Comparison of ENCODE assay signal across 21 cellular contexts in the genomic region with DNA sequence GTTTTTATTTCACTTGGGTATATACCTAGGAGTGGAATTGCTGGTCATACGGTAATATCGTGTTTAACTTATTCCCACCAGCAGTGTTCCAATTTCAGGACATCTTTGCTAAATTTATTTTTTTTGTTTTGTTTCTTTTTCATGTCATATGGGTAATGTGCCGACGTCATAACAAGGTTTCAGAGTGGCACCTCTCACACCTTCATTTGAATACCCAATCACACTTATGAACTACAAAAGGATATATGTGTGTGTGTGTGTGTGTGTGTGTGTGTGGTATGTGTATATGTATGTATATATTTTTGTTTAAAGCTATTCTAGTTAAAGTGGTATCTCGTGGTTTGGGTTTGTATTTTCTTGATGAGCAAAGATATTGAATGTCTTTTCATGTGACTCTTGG. TPM values are rescaled to one million over a fixed set of nuclear protein-coding genes. Genes with fewer than 3 reads are reported as not detected.
DNase-seq lines count a peak whose midpoint lies in the region; ATAC-seq, FAIRE-seq and TF ChIP-seq lines count a peak whose summit lies in the region.
"Had no signal": no experiment of that assay in that cellular context is flagged by ENCODE, and none has a peak within 500 bp of the region (broad histone marks: within the 10 kb centered on the region; RNA-seq: fewer than 3 reads in every experiment).

No MANE protein-coding gene starts in this region.

- H3K4me3 Mint-ChIP-seq in activated T-cell treated with anti-CD3 and anti-CD28 coated beads, Interleukin-2, amount 50 U/mL, for 24 hours: no peak overlapping the region
- H3K4me3 Mint-ChIP-seq in GM23338 (no peak overlapping the region), H9 (no peak overlapping the region)
- no peak overlapping the region for H3K4me3 Mint-ChIP-seq in stimulated activated memory B cell treated with anti-CD40 and anti-IgM and Interleukin-4, amounts not matched to agents 10 μg/mL and 1 μg/mL and 100 μg/mL, for 72 hours

- H3K18ac ChIP-seq in H9 (ENCODE audit: insufficient read length, low read depth, low read length): no peak overlapping the region

- H3K27me3 Mint-ChIP-seq in activated T-cell treated with anti-CD3 and anti-CD28 coated beads, Interleukin-2, amount 50 U/mL, for 24 hours: no peaks in the 10 kb centered on the region
- H3K27me3 Mint-ChIP-seq in GM23338 (ENCODE audit: insufficient read depth, low read depth, poor library complexity) (peaks cover 5% of the 10 kb centered on the region), H9 (ENCODE audit: low read depth) (no peaks in the 10 kb centered on the region; the same call in 1 of the 2 replicates)
- H3K27me3 Mint-ChIP-seq in stimulated activated memory B cell treated with anti-CD40 and anti-IgM and Interleukin-4, amounts not matched to agents 10 μg/mL and 1 μg/mL and 100 μg/mL, for 72 hours: no peaks in the 10 kb centered on the region

- H3K27me3 ChIP-seq in GM23338 (ENCODE audit: insufficient read depth) (no peaks in the 10 kb centered on the region), GM12878 (replicated peaks in 1 of 2; ENCODE audit: control insufficient read depth in 2 of 2, insufficient read depth in 2 of 2, low read length in 1 of 2) (no peaks in the 10 kb centered on the region), H9 (ENCODE audit: insufficient read depth, low read length) (no peaks in the 10 kb centered on the region)
- H3K27me3 ChIP-seq: BE2C had no signal

- H4K91ac ChIP-seq in H9 (ENCODE audit: insufficient read length, low read depth, low read length): no peak overlapping the region

- no peak overlapping the region for H2BK5ac ChIP-seq in H9 (ENCODE audit: insufficient read length, low read length)

- no peak overlapping the region for H3K4me2 ChIP-seq in GM23338
- peak overlapping the region; percentile 41; the same call in 1 of the 2 replicates for H3K4me2 ChIP-seq in GM12878 (ENCODE audit: control insufficient read depth, insufficient read depth)
- H3K4me2 ChIP-seq in H9 (ENCODE audit: insufficient read depth, insufficient read length, low read length): no peak overlapping the region
- H3K4me2 ChIP-seq: A549 had no signal

- intact Hi-C loops in GM12878 (cut with micrococcal nuclease; ENCODE audit: unreplicated experiment): no loop called here

- no peak for TF ChIP-seq EP300 in GM12878 (IDR thresholded peaks at IDR 0.05; ENCODE audit: borderline replicate concordance in 1 of 2, control insufficient read depth in 1 of 2, low read depth in 2 of 2, low read length in 2 of 2)

- no peak overlapping the region for H3K4me3 ChIP-seq in GM23338
- 0 out of 2 replicates have a peak overlapping the region, but pooled peaks have one; percentile 9 for H3K4me3 ChIP-seq in GM12878
- H3K4me3 ChIP-seq: A549 had no signal

- no peak overlapping the region for H2AK5ac ChIP-seq in H9 (ENCODE audit: insufficient read length, low read length)

- H3K9me2 ChIP-seq in GM23338 (ENCODE audit: insufficient read depth): no peaks in the 10 kb centered on the region

- H3K27ac ChIP-seq in GM23338 (ENCODE audit: low read depth) (no peak overlapping the region), GM12878 (ENCODE audit: control insufficient read depth, insufficient read depth) (peak overlapping the region; percentile 36; the same call in 1 of the 2 replicates), H9 (ENCODE audit: insufficient read length, low read depth, low read length) (no peak overlapping the region)
- H3K27ac ChIP-seq: A549 had no signal

- no peak overlapping the region for H3K4ac ChIP-seq in H9 (ENCODE audit: low read depth, low read length)

- H3K4me1 ChIP-seq in GM23338 (ENCODE audit: insufficient read depth) (no peaks in the 10 kb centered on the region; the same call in 1 of the 2 replicates), GM12878 (ENCODE audit: control insufficient read depth, insufficient read depth, low read length) (peaks cover 40% of the 10 kb centered on the region), H9 (ENCODE audit: insufficient read depth, low read length) (no peaks in the 10 kb centered on the region)

- peaks cover 15% of the 10 kb centered on the region for H3K9me3 ChIP-seq in GM12878 (replicated peaks; ENCODE audit: control insufficient read depth, insufficient read depth, low read length)
- no peaks in the 10 kb centered on the region for H3K9me3 ChIP-seq in H9 (ENCODE audit: control insufficient read depth, low read depth, low read length)
- H3K9me3 ChIP-seq: BE2C had no signal

- TF ChIP-seq CTCF in GM23338 (conservative IDR thresholded peaks at IDR 0.05; ENCODE audit: low read depth in 2 of 2) (no peak), GM12878 (IDR thresholded peaks at IDR 0.05 in 2 of 3, conservative IDR thresholded peaks at IDR 0.05 in 1 of 3; ENCODE audit: control insufficient read depth in 2 of 3, extremely low read depth in 1 of 3, insufficient read depth in 1 of 3, low read depth in 3 of 3, low read length in 3 of 3) (no peak), H9 (conservative IDR thresholded peaks at IDR 0.05) (no peak)

- peaks cover 84% of the 10 kb centered on the region for H3K4me1 Mint-ChIP-seq in activated T-cell treated with anti-CD3 and anti-CD28 coated beads, Interleukin-2, amount 50 U/mL, for 24 hours (ENCODE audit: low read depth)
- H3K4me1 Mint-ChIP-seq in GM23338 (peaks cover 10% of the 10 kb centered on the region; the same call in 2 of the 3 replicates), H9 (peaks cover 10 to 14% of the 10 kb centered on the region in 2 experiments)
- H3K4me1 Mint-ChIP-seq in stimulated activated memory B cell treated with anti-CD40 and anti-IgM and Interleukin-4, amounts not matched to agents 10 μg/mL and 1 μg/mL and 100 μg/mL, for 72 hours: peaks cover 77% of the 10 kb centered on the region

- H2BK20ac ChIP-seq in H9 (ENCODE audit: low read depth, low read length, poor library complexity, severe bottlenecking): no peak overlapping the region

- no peak overlapping the region for H3K23ac ChIP-seq in H9 (ENCODE audit: insufficient read length, low read depth, low read length)

- no peaks in the 10 kb centered on the region for H3K23me2 ChIP-seq in H9 (ENCODE audit: insufficient read length, low read depth, low read length, poor library complexity, severe bottlenecking)

- peaks cover 6% of the 10 kb centered on the region for H3K9me3 Mint-ChIP-seq in activated T-cell treated with anti-CD3 and anti-CD28 coated beads, Interleukin-2, amount 50 U/mL, for 24 hours
- H3K9me3 Mint-ChIP-seq in GM23338 (peaks cover 17% of the 10 kb centered on the region), H9 (peaks cover 5 to 17% of the 10 kb centered on the region in 2 experiments; a peak in 4 of 5 replicates)
- peaks cover 3% of the 10 kb centered on the region for H3K9me3 Mint-ChIP-seq in stimulated activated memory B cell treated with anti-CD40 and anti-IgM and Interleukin-4, amounts not matched to agents 10 μg/mL and 1 μg/mL and 100 μg/mL, for 72 hours

- TF ChIP-seq POLR2A in GM12878 (IDR thresholded peaks at IDR 0.05; ENCODE audit: low read depth, low read length): no peak

- no peak for FAIRE-seq in GM12878 (lab: Jason Lieb, UNC)
- FAIRE-seq: A549 had no signal

- H3K56ac ChIP-seq in H9 (ENCODE audit: insufficient read length, low read depth, low read length): no peak overlapping the region

- H2AFZ ChIP-seq in GM23338 (no peak overlapping the region), GM12878 (ENCODE audit: control insufficient read depth, low read depth, low read length) (no peak overlapping the region), H9 (ENCODE audit: low read length) (no peak overlapping the region)

- DNase-seq in activated T-cell treated with anti-CD3 and anti-CD28 coated beads, Interleukin-2, amount 50 U/mL, for 24 hours: no peak
- no peak for DNase-seq in activated T-cell treated with anti-CD3 and anti-CD28 coated beads, Interleukin-2, amount 50 U/mL, for 1 hour
- DNase-seq in GM23338 (ENCODE audit: low spot score) (no peak), GM12878 (ENCODE audit: low read depth, low spot score) (no peak), hypothalamus (lab: John Stamatoyannopoulos, UW) (no peak), H9 (no peak)
- DNase-seq: BE2C, COR-L47, DMS79, GOT3, Kasumi-1, NCI-H1694, NCI-H2081, NCI-H2171, NCI-H524 treated with DMSO at 0.1 percent for 48 hours, NCI-H82, SIG-M5 had no signal

- no peak overlapping the region for H3T11ph ChIP-seq in H9 (ENCODE audit: low read length)

- no peaks in the 10 kb centered on the region; the same call in 1 of the 2 replicates for H3F3A ChIP-seq in GM23338 (replicated peaks; ENCODE audit: low read depth)

- no peaks in the 10 kb centered on the region for H3K36me3 ChIP-seq in GM23338 (ENCODE audit: insufficient read depth)
- peaks cover 4 to 15% of the 10 kb centered on the region in 2 experiments for H3K36me3 ChIP-seq in GM12878 (ENCODE audit: control insufficient read depth in 2 of 2, insufficient read depth in 2 of 2, low read length in 1 of 2)
- H3K36me3 ChIP-seq: BE2C had no signal

- no peak overlapping the region for H2BK12ac ChIP-seq in H9 (ENCODE audit: insufficient read length, low read depth, low read length)

- no TSS peak for BruUV-seq in GM12878 (replicated peaks; lab: Mats Ljungman, UMichigan)

- H4K20me1 ChIP-seq in GM23338 (replicated peaks; ENCODE audit: insufficient read depth): no peaks in the 10 kb centered on the region
- peaks cover 3% of the 10 kb centered on the region; the same call in 1 of the 2 replicates for H4K20me1 ChIP-seq in GM12878 (ENCODE audit: control insufficient read depth, insufficient read depth)
- H4K20me1 ChIP-seq in H9 (ENCODE audit: control insufficient read depth, insufficient read depth, insufficient read length): no peaks in the 10 kb centered on the region

- H4K8ac ChIP-seq in H9 (replicated peaks; ENCODE audit: insufficient read length, low read depth, low read length): no peak overlapping the region

- no peak overlapping the region for H4K5ac ChIP-seq in H9 (ENCODE audit: insufficient read length, low read depth, low read length)

- H3K9ac ChIP-seq in GM12878 (ENCODE audit: control insufficient read depth, insufficient read depth, low read length) (no peak overlapping the region), H9 (ENCODE audit: extremely low read depth, insufficient read length, low read length) (no peak overlapping the region)

- TF ChIP-seq RAD21 in GM12878 (IDR thresholded peaks at IDR 0.05; ENCODE audit: insufficient read depth, low read depth, low read length): no peak

- WGBS in GM12878 (ENCODE audit: insufficient coverage, insufficient replicate concordance, low lambda C conversion rate, missing lambda C conversion rate): 1% methylated on average over 5 of the region's 5 CpGs
- no CpG with 5 or more reads among the region's 5 CpGs for WGBS in H9 (ENCODE audit: extremely low coverage, insufficient read length, low lambda C conversion rate)

- peaks cover 64% of the 10 kb centered on the region for H3K79me2 ChIP-seq in GM23338 (replicated peaks; ENCODE audit: insufficient read depth)
- peaks cover 98% of the 10 kb centered on the region for H3K79me2 ChIP-seq in GM12878 (ENCODE audit: control insufficient read depth, insufficient read depth, low read length)
- no peaks in the 10 kb centered on the region; the same call in 1 of the 2 replicates for H3K79me2 ChIP-seq in H9 (ENCODE audit: insufficient read depth, low read length)

- no peak overlapping the region for H2BK120ac ChIP-seq in H9 (ENCODE audit: low read depth, low read length, poor library complexity, severe bottlenecking)

- CTCF ChIA-PET in GM12878 (lab: Yijun Ruan, JAX): no interaction called here

- H3K36me3 Mint-ChIP-seq in activated T-cell treated with anti-CD3 and anti-CD28 coated beads, Interleukin-2, amount 50 U/mL, for 24 hours (ENCODE audit: low read depth): peaks cover 78% of the 10 kb centered on the region
- H3K36me3 Mint-ChIP-seq in GM23338 (ENCODE audit: low read depth) (peaks cover 8% of the 10 kb centered on the region; the same call in 2 of the 3 replicates), H9 (ENCODE audit: insufficient read depth in 1 of 3, low read depth in 3 of 3) (peaks cover 5 to 13% (median 7%) of the 10 kb centered on the region in 3 experiments; a peak in 6 of 7 replicates)
- peaks cover 43% of the 10 kb centered on the region for H3K36me3 Mint-ChIP-seq in stimulated activated memory B cell treated with anti-CD40 and anti-IgM and Interleukin-4, amounts not matched to agents 10 μg/mL and 1 μg/mL and 100 μg/mL, for 72 hours

- POLR2A ChIA-PET in GM12878 (lab: Charles Lee): no interaction called here

- no peak overlapping the region for H3K14ac ChIP-seq in H9 (ENCODE audit: insufficient read depth, low read length)

- H3K27ac Mint-ChIP-seq in activated T-cell treated with anti-CD3 and anti-CD28 coated beads, Interleukin-2, amount 50 U/mL, for 24 hours: peak overlapping the region; percentile 63
- 0 out of 2 replicates have a peak overlapping the region, but pooled peaks have one; percentile 1 for H3K27ac Mint-ChIP-seq in GM23338
- peak overlapping the region; percentile 67 for H3K27ac Mint-ChIP-seq in stimulated activated memory B cell treated with anti-CD40 and anti-IgM and Interleukin-4, amounts not matched to agents 10 μg/mL and 1 μg/mL and 100 μg/mL, for 72 hours
- no peak overlapping the region for H3K27ac Mint-ChIP-seq in H9

- H2BK15ac ChIP-seq in H9 (ENCODE audit: low read depth, low read length): no peak overlapping the region

- H3K79me1 ChIP-seq in H9 (ENCODE audit: insufficient read depth, low read depth, low read length, poor library complexity, severe bottlenecking): peaks cover 2% of the 10 kb centered on the region

- no peak for ATAC-seq in GM23338
- ATAC-seq in GM12878: peak; percentile 16
- ATAC-seq in stimulated activated memory B cell treated with anti-CD40 and anti-IgM and Interleukin-4, amounts not matched to agents 10 μg/mL and 1 μg/mL and 100 μg/mL, for 72 hours: no peak
- no peak for ATAC-seq in HG02840 (IDR thresholded peaks at IDR 0.05; ENCODE audit: low FRiP score, unreplicated experiment)
- ATAC-seq: A549, Panc1 had no signal

- SMC1A ChIA-PET in GM12878 (lab: Charles Lee; ENCODE audit: uncharacterized antibody, unreplicated experiment): interaction anchor here (1.0 kb wide), 1 partner anchor 9 kb away, joined by 4 read pairs; no protein-coding TSS in a partner anchor

- RAD21 ChIA-PET in GM12878 (lab: Charles Lee; ENCODE audit: unreplicated experiment): no interaction called here

- in situ Hi-C loops in GM12878 (cut with MboI): no loop called here

RNA-seq across cellular contexts. Expression of a gene that starts 12.1 kb away (rescaled TPM):
- 9.3 and 10.8 TPM in 2 replicates for total RNA-seq in GM23338 (2014; rRNA removed; shearing (Covaris generic))
- polyA plus RNA-seq in GM23338 (2016; fragmentation: Nextera tagmentation; extraction: Ambion mirVana) (3.5 and 3.7 TPM in 2 replicates), GM12878 (2011; rRNA removed) (66.3 and 70.1 TPM in 2 replicates), GM12878 (2014; fragmentation: Illumina TruSeq; extraction: Trizol) (18.1 and 33.6 TPM in 2 replicates), GM12878 (2014; fragmentation: Nextera tagmentation; extraction: Ambion mirVana) (1 to 10 TPM; 3.0 to 4.0 TPM), GM12878 (2014; rRNA removed) (46.1 and 46.3 TPM in 2 replicates), GM12878 (2016; fragmentation: Nextera tagmentation; extraction: Ambion mirVana) (10 to 100 TPM; 36.4 to 40.9 TPM)
- 156 and 174 TPM in 2 replicates for total RNA-seq in GM12878 (2013; cell fraction: nucleolus; rRNA removed)
- total RNA-seq in GM12878 (2014; rRNA removed) (33.3 and 40.3 TPM in 2 replicates), GM12878 (2014; rRNA removed; fragmentation: Illumina TruSeq; extraction: Trizol) (34.3 and 36.5 TPM in 2 replicates), GM12878 (2021) (55.2 and 60.1 TPM in 2 replicates), H9 (2021) (9.6 TPM in 2 replicates)
- 27.5 TPM for polyA plus RNA-seq in GM12878 (2011; ENCODE audit: low read depth)
- 68.7 and 74.7 TPM in 2 replicates for polyA plus RNA-seq in GM12878 (2011; cell fraction: cytosol; rRNA removed)
- polyA plus RNA-seq in GM12878 (2011; cell fraction: nucleus; rRNA removed): 140 and 141 TPM in 2 replicates
- polyA plus RNA-seq in GM12878 (2012): 47.2 and 61.2 TPM in 2 replicates
- 147 and 149 TPM in 2 replicates for polyA minus RNA-seq in GM12878 (2011; rRNA and poly(A)+ RNA removed)
- polyA minus RNA-seq in GM12878 (2011; cell fraction: cytosol; rRNA and poly(A)+ RNA removed): 32.7 and 34.7 TPM in 2 replicates
- polyA minus RNA-seq in GM12878 (2011; cell fraction: nucleus; rRNA and poly(A)+ RNA removed): 56.5 and 77.2 TPM in 2 replicates

Comparison
In these comparisons a context has a peak if more than half of its experiments do, and no peak if none do; other contexts are left out.
1. H3K27ac Mint-ChIP-seq: peak in activated T-cell treated with anti-CD3 and anti-CD28 coated beads, Interleukin-2, amount 50 U/mL, for 24 hours (single experiment), GM23338 (single experiment) and stimulated activated memory B cell treated with anti-CD40 and anti-IgM and Interleukin-4, amounts not matched to agents 10 μg/mL and 1 μg/mL and 100 μg/mL, for 72 hours (single experiment); none in H9 (0 of 3).